ENCODE assay signal across 1 cellular context in the genomic region with DNA sequence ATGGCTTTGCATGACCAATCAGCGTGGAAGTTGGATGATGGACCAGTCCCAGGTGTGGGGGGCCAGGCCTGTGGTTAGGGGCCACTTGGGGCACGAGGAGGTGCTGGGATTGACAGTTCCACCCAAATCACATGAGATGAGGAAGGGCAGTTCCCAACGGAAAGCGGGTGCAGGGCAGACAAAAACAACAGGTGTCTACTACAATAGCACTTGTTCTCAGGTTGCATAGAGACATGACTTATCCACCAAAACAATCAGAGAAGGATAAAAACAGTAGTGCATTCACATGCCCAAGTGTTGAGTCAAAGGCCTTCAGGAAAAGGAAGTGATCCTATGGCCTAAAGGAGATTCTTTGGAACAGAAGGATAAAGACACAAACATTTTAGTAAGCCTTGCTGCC.
TF ChIP-seq lines count a peak whose summit lies in the region.

No MANE protein-coding gene starts in this region.

TF ChIP-seq in HEK293, 187 proteins besides CTCF, POLR2A, EP300 and RAD21 (continued from another document):
- TF ChIP-seq ZNF148 (tag by site-specific recombination; IDR thresholded peaks at IDR 0.05; ENCODE audit: borderline replicate concordance) (no peak), SCRT2 (tag by site-specific recombination; IDR thresholded peaks at IDR 0.05) (peak; percentile 79), ZNF37A (tag by site-specific recombination; IDR thresholded peaks at IDR 0.05) (no peak)
